In the genomic region with DNA sequence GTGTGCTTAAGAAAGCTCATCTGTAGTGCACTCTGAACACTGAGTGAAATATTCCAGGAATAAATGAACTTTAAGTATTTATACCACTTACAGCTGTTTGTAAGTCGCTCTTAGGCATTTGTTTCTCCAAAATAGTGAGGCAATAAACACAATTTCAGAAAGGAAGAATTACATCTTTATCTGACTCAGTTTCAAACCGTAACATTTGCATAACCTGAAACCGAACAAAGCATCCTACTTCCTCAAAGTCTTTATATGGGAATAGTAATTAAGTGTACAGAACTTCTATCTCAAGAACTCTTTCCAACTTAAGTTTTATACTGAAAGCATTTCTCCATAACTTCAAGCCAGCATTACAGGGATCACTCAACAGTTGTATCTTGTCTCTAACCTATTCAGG, we compare ENCODE assay signal across 34 cellular contexts. TPM values are rescaled to one million over a fixed set of nuclear protein-coding genes. Genes with fewer than 3 reads are reported as not detected.
A peak's percentile ranks its signal among the peaks of the same experiment; 100 is the strongest.
DNase-seq lines count a peak whose midpoint lies in the region; ATAC-seq and TF ChIP-seq lines count a peak whose summit lies in the region.
"Had no signal": no experiment of that assay in that cellular context is flagged by ENCODE, and none has a peak within 500 bp of the region (broad histone marks: within the 10 kb centered on the region; RNA-seq: fewer than 3 reads in every experiment).

No MANE protein-coding gene starts in this region.

- H3K27me3 ChIP-seq in GM06990 (replicated peaks; ENCODE audit: control insufficient read depth, insufficient read depth, low read length) (no peaks in the 10 kb centered on the region), GM23338 (ENCODE audit: insufficient read depth) (no peaks in the 10 kb centered on the region)
- H3K27me3 ChIP-seq: colonic mucosa, gastroesophageal sphincter, right lobe of liver, SJSA1, testis had no signal

- TF ChIP-seq CTCF in GM06990 (IDR thresholded peaks at IDR 0.05; ENCODE audit: insufficient read depth, low read length, poor library complexity, severe bottlenecking) (no peak), GM23338 (conservative IDR thresholded peaks at IDR 0.05; ENCODE audit: low read depth in 2 of 2) (no peak)

- peaks cover 8% of the 10 kb centered on the region for H3K4me1 Mint-ChIP-seq in GM23338
- H3K4me1 Mint-ChIP-seq: activated naive CD8-positive, alpha-beta T cell treated with anti-CD3 and anti-CD28 coated beads, Interleukin-2, amount 50 U/mL, for 24 hours; natural killer cell had no signal

- no peak overlapping the region for H3K27ac ChIP-seq in GM23338 (ENCODE audit: low read depth)
- H3K27ac ChIP-seq: 22Rv1, colonic mucosa, gastroesophageal sphincter, lower lobe of right lung, prostate gland, right lobe of liver, SJSA1, testis had no signal

- H3K36me3 ChIP-seq in GM06990 (ENCODE audit: control insufficient read depth, insufficient read depth, low read length) = no peaks in the 10 kb centered on the region
- no peaks in the 10 kb centered on the region for H3K36me3 ChIP-seq in GM23338 (ENCODE audit: insufficient read depth)
- H3K36me3 ChIP-seq: colonic mucosa, lower lobe of right lung, prostate gland, SJSA1 had no signal

- no peaks in the 10 kb centered on the region for H3K36me3 Mint-ChIP-seq in GM23338 (ENCODE audit: low read depth)
- H3K36me3 Mint-ChIP-seq: natural killer cell had no signal

- DNase-seq in GM06990 (ENCODE audit: extremely low read depth, insufficient read length) (peak; percentile 9), MV-4-11 (lab: John Stamatoyannopoulos, UW) (peak; percentile 59), GM23338 (ENCODE audit: low spot score) (no peak), globus pallidus (ENCODE audit: low spot score) (no peak)
- DNase-seq: activated CD4-positive, alpha-beta T cell treated with anti-CD3 and anti-CD28 coated beads, Interleukin-2, amount 50 U/mL, for 1 hour; activated naive CD4-positive, alpha-beta T cell; activated naive CD8-positive, alpha-beta T cell treated with anti-CD3 and anti-CD28 coated beads, Interleukin-2, amount 50 U/mL, for 24 hours; activated T-cell treated with anti-CD3 and anti-CD28 coated beads, Interleukin-2, amount 50 U/mL, for 4 hours; C1 segment of cervical spinal cord; colonic mucosa; effector CD8-positive, alpha-beta T cell; GDM1; hippocampal formation; Karpas-422; lower lobe of right lung; natural killer cell; NCI-H146; NCI-H226; NCI-H526 treated with DMSO at 0.1 percent for 48 hours; occipital lobe; right lobe of liver; stimulated activated CD8-positive, alpha-beta memory T cell treated with anti-CD3 and anti-CD28 coated beads, Interleukin-4, amount 100 ng/mL, for 48 hours; T1000; testis had no signal

- no peak overlapping the region for H3K27ac Mint-ChIP-seq in GM23338
- H3K27ac Mint-ChIP-seq: activated naive CD8-positive, alpha-beta T cell treated with anti-CD3 and anti-CD28 coated beads, Interleukin-2, amount 50 U/mL, for 24 hours; natural killer cell; stimulated activated naive CD8-positive, alpha-beta T cell treated with anti-CD3 and anti-CD28 coated beads, Interleukin-15, Interleukin-2, amounts not matched to agents 100 ng/mL and 50 ng/mL, for 24 hours had no signal

- no peak overlapping the region for H2AFZ ChIP-seq in GM23338

- no peaks in the 10 kb centered on the region for H3F3A ChIP-seq in GM23338 (replicated peaks; ENCODE audit: low read depth)

- H3K9me2 ChIP-seq in GM23338 (ENCODE audit: insufficient read depth) = no peaks in the 10 kb centered on the region

- H3K4me2 ChIP-seq in GM23338 = no peak overlapping the region

- H3K4me3 ChIP-seq in GM06990 (replicated peaks; ENCODE audit: low read depth, low read length) = no peak overlapping the region
- no peak overlapping the region for H3K4me3 ChIP-seq in GM23338
- H3K4me3 ChIP-seq: colonic mucosa, gastroesophageal sphincter, lower lobe of right lung, prostate gland, right lobe of liver, SJSA1, testis had no signal

- H3K27me3 Mint-ChIP-seq in GM23338 (ENCODE audit: insufficient read depth, low read depth, poor library complexity) = peaks cover 2% of the 10 kb centered on the region
- H3K27me3 Mint-ChIP-seq: activated naive CD8-positive, alpha-beta T cell treated with anti-CD3 and anti-CD28 coated beads, Interleukin-2, amount 50 U/mL, for 24 hours; stimulated activated naive CD8-positive, alpha-beta T cell treated with anti-CD3 and anti-CD28 coated beads, Interleukin-15, Interleukin-2, amounts not matched to agents 100 ng/mL and 50 ng/mL, for 24 hours had no signal

- H4K20me1 ChIP-seq in GM23338 (replicated peaks; ENCODE audit: insufficient read depth) = no peaks in the 10 kb centered on the region

- no peaks in the 10 kb centered on the region for H3K79me2 ChIP-seq in GM23338 (replicated peaks; ENCODE audit: insufficient read depth)

- H3K4me3 Mint-ChIP-seq in GM23338 = no peak overlapping the region
- H3K4me3 Mint-ChIP-seq: activated naive CD8-positive, alpha-beta T cell treated with anti-CD3 and anti-CD28 coated beads, Interleukin-2, amount 50 U/mL, for 24 hours; activated T-cell treated with anti-CD3 and anti-CD28 coated beads, Interleukin-2, amount 50 U/mL, for 4 hours; natural killer cell; stimulated activated naive CD8-positive, alpha-beta T cell treated with anti-CD3 and anti-CD28 coated beads, Interleukin-15, Interleukin-2, amounts not matched to agents 100 ng/mL and 50 ng/mL, for 24 hours had no signal

- H3K4me1 ChIP-seq in GM23338 (ENCODE audit: insufficient read depth) = no peaks in the 10 kb centered on the region
- H3K4me1 ChIP-seq: colonic mucosa, gastroesophageal sphincter, lower lobe of right lung, prostate gland, right lobe of liver, SJSA1, testis had no signal

- H3K9me3 Mint-ChIP-seq in GM23338 = no peaks in the 10 kb centered on the region
- H3K9me3 Mint-ChIP-seq: activated naive CD8-positive, alpha-beta T cell treated with anti-CD3 and anti-CD28 coated beads, Interleukin-2, amount 50 U/mL, for 24 hours; stimulated activated naive CD8-positive, alpha-beta T cell treated with anti-CD3 and anti-CD28 coated beads, Interleukin-15, Interleukin-2, amounts not matched to agents 100 ng/mL and 50 ng/mL, for 24 hours had no signal

- ATAC-seq in GM19395 (IDR thresholded peaks at IDR 0.05; ENCODE audit: unreplicated experiment) = peak; percentile 82
- peak; percentile 61 for ATAC-seq in HG03159 (IDR thresholded peaks at IDR 0.05; ENCODE audit: unreplicated experiment)
- ATAC-seq in HG02623 (IDR thresholded peaks at IDR 0.05; ENCODE audit: unreplicated experiment) = no peak
- ATAC-seq in GM23338 = no peak
- ATAC-seq in GM21737 (IDR thresholded peaks at IDR 0.05; ENCODE audit: unreplicated experiment) = no peak
- ATAC-seq: activated naive CD8-positive, alpha-beta T cell treated with anti-CD3 and anti-CD28 coated beads, Interleukin-2, amount 50 U/mL, for 24 hours; activated T-cell treated with anti-CD3 and anti-CD28 coated beads, Interleukin-2, amount 50 U/mL, for 4 hours; gastroesophageal sphincter; HepG2; lower lobe of right lung; natural killer cell; right lobe of liver had no signal

TF ChIP-seq in GM23338, 12 proteins besides CTCF, POLR2A, EP300 and RAD21 (continues in another document):
- TF ChIP-seq, protein P1, sequence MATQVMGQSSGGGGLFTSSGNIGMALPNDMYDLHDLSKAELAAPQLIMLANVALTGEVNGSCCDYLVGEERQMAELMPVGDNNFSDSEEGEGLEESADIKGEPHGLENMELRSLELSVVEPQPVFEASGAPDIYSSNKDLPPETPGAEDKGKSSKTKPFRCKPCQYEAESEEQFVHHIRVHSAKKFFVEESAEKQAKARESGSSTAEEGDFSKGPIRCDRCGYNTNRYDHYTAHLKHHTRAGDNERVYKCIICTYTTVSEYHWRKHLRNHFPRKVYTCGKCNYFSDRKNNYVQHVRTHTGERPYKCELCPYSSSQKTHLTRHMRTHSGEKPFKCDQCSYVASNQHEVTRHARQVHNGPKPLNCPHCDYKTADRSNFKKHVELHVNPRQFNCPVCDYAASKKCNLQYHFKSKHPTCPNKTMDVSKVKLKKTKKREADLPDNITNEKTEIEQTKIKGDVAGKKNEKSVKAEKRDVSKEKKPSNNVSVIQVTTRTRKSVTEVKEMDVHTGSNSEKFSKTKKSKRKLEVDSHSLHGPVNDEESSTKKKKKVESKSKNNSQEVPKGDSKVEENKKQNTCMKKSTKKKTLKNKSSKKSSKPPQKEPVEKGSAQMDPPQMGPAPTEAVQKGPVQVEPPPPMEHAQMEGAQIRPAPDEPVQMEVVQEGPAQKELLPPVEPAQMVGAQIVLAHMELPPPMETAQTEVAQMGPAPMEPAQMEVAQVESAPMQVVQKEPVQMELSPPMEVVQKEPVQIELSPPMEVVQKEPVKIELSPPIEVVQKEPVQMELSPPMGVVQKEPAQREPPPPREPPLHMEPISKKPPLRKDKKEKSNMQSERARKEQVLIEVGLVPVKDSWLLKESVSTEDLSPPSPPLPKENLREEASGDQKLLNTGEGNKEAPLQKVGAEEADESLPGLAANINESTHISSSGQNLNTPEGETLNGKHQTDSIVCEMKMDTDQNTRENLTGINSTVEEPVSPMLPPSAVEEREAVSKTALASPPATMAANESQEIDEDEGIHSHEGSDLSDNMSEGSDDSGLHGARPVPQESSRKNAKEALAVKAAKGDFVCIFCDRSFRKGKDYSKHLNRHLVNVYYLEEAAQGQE (IDR thresholded peaks at IDR 0.05; ENCODE audit: unreplicated experiment) = no peak
- TF ChIP-seq EZH2phosphoT487 (IDR thresholded peaks at IDR 0.05; ENCODE audit: unreplicated experiment) = no peak

RNA-seq across cellular contexts. Expression of gene SOX5, which starts 58.4 kb away (rescaled TPM):
- 2.1 and 4.7 TPM in 2 replicates for total RNA-seq in GM23338 (2014; rRNA removed; shearing (Covaris generic))
- 1.0 and 1.5 TPM in 2 replicates for polyA plus RNA-seq in GM23338 (2016; fragmentation: Nextera tagmentation; extraction: Ambion mirVana)

Comparison
In these comparisons a context has a peak if more than half of its experiments do, and no peak if none do; other contexts are left out.
1. DNase-seq: peak in GM06990 (single experiment) and MV-4-11 (single experiment); none in GM23338 (single experiment) and globus pallidus (single experiment).
2. ATAC-seq: peak in GM19395 (single experiment) and HG03159 (single experiment); none in HG02623 (single experiment), GM23338 (single experiment) and GM21737 (single experiment).